ENCODE assay signal across 34 cellular contexts in the genomic region with DNA sequence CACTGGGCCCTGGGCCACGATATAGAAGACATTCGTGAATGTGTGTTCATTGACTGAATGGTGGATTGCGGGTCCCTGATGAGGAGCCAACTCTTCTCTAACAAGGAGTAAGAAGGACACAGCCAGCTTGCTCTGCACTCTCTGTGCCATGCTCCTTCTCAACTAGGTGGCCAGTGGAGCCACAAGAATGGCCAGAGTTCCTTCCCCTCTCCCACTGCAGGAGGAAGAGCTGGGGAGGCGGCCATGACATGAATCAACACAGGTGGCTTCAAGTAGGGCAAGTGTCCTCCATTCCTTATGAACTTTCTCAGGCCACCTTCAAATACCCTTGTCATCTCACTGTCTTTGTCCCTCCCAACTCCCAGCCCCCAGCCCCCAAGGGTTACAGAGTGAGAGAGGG.
"Had no signal": no experiment of that assay in that cellular context is flagged by ENCODE, and none has a peak within 500 bp of the region (broad histone marks: within the 10 kb centered on the region; RNA-seq: fewer than 3 reads in every experiment).

No MANE protein-coding gene starts in this region.

- H3K27ac ChIP-seq: KMS-11 had no signal

- H3K9ac ChIP-seq: KMS-11 had no signal

- H3K36me3 ChIP-seq: MG63 had no signal

- DNase-seq: Karpas-422, Kasumi-1, KG1, MG63, MM.1S, MV-4-11, NCI-H1048, NCI-H1092, NCI-H1092 treated with DMSO at 0.1 percent for 48 hours, NCI-H1105, NCI-H1105 treated with DMSO at 0.1 percent for 48 hours, NCI-H1417, NCI-H1417 treated with DMSO at 0.1 percent for 48 hours, NCI-H1436, NCI-H1436 treated with DMSO at 0.1 percent for 48 hours, NCI-H146, NCI-H1694, NCI-H1694 treated with DMSO at 0.1 percent for 48 hours, NCI-H187, NCI-H187 treated with DMSO at 0.1 percent for 48 hours, NCI-H1930, NCI-H2029, NCI-H2029 treated with DMSO at 0.1 percent for 48 hours, NCI-H2081, NCI-H2081 treated with DMSO at 0.1 percent for 48 hours, NCI-H2107, NCI-H2171, NCI-H2171 treated with DMSO at 0.1 percent for 48 hours, NCI-H2227 treated with DMSO at 0.1 percent for 48 hours, NCI-H226, NCI-H345, NCI-H446, NCI-H446 treated with DMSO at 0.1 percent for 48 hours had no signal

- H3K27me3 ChIP-seq: MG63 had no signal

- H3K4me3 ChIP-seq: MG63 had no signal

- H3K9me3 ChIP-seq: MG63 had no signal

- H3K4me2 ChIP-seq: KMS-11 had no signal
